14 cellular contexts compared by ENCODE assay signal in genomic region chr2:85945576-85945975, GRCh38.
"Had no signal": no experiment of that assay in that cellular context is flagged by ENCODE, and none has a peak within 500 bp of the region (broad histone marks: within the 10 kb centered on the region; RNA-seq: fewer than 3 reads in every experiment).

No MANE protein-coding gene starts in this region.

- H3K4me1 ChIP-seq: ascending aorta, gastroesophageal sphincter, sigmoid colon, suprapubic skin had no signal

- FAIRE-seq: pancreas had no signal

- H3K9me3 ChIP-seq: ascending aorta, pancreas, suprapubic skin had no signal

- DNase-seq: activated CD4-positive, alpha-beta T cell treated with anti-CD3 and anti-CD28 coated beads, Interleukin-2, amount 50 U/mL, for 48 hours; activated naive CD4-positive, alpha-beta T cell treated with anti-CD3 and anti-CD28 coated beads for 36 hours; activated naive CD8-positive, alpha-beta T cell treated with anti-CD3 and anti-CD28 coated beads, Interleukin-2, amount 50 U/mL, for 24 hours; erythroblast; mammary epithelial cell; naive B cell; pancreas; sigmoid colon; spleen; WERI-Rb-1 had no signal

- H3K27me3 ChIP-seq: ascending aorta, gastroesophageal sphincter, pancreas, sigmoid colon, spleen, suprapubic skin had no signal

- ATAC-seq: activated naive CD8-positive, alpha-beta T cell treated with anti-CD3 and anti-CD28 coated beads, Interleukin-2, amount 50 U/mL, for 24 hours; activated T-helper 17 cell treated with anti-CD3 and anti-CD28 coated beads, Interleukin-2, amount 50 U/mL, for 72 hours; gastroesophageal sphincter; pancreas had no signal

- H3K4me3 ChIP-seq: ascending aorta, gastroesophageal sphincter, pancreas, sigmoid colon, spleen, suprapubic skin had no signal

- H3K36me3 ChIP-seq: ascending aorta, gastroesophageal sphincter, pancreas, sigmoid colon, spleen, suprapubic skin, WERI-Rb-1 had no signal

- H3K27ac ChIP-seq: ascending aorta, gastroesophageal sphincter, pancreas, sigmoid colon, spleen, suprapubic skin, WERI-Rb-1 had no signal
